Comparison of ENCODE assay signal across 1 cellular context in genomic region chr1:9253706-9254105, GRCh38.
TF ChIP-seq lines count a peak whose summit lies in the region.

No MANE protein-coding gene starts in this region.

TF ChIP-seq in IMR-90, 13 proteins besides CTCF, POLR2A, EP300 and RAD21:
- TF ChIP-seq SMC3 (IDR thresholded peaks at IDR 0.05; ENCODE audit: low read depth, low read length) (no peak), MXI1 (IDR thresholded peaks at IDR 0.05; ENCODE audit: borderline replicate concordance, low read depth, low read length) (no peak), USF2 (IDR thresholded peaks at IDR 0.05; ENCODE audit: low read depth, low read length) (no peak), FOS (IDR thresholded peaks at IDR 0.05; ENCODE audit: low read depth, low read length) (no peak), MAFK (IDR thresholded peaks at IDR 0.05; ENCODE audit: low read depth, low read length) (no peak), CHD1 (IDR thresholded peaks at IDR 0.05; ENCODE audit: low read depth, low read length) (no peak), RCOR1 (IDR thresholded peaks at IDR 0.05; ENCODE audit: insufficient replicate concordance, low read length) (no peak), RFX5 (IDR thresholded peaks at IDR 0.05; ENCODE audit: low read depth, low read length) (no peak), MAZ (IDR thresholded peaks at IDR 0.05; ENCODE audit: borderline replicate concordance, low read depth, low read length) (no peak), NFE2L2 (IDR thresholded peaks at IDR 0.05; ENCODE audit: low read depth, low read length) (no peak), BHLHE40 (IDR thresholded peaks at IDR 0.05; ENCODE audit: low read depth, low read length) (no peak), ELK1 (IDR thresholded peaks at IDR 0.05; ENCODE audit: borderline replicate concordance, low read depth, low read length) (no peak), CEBPB (IDR thresholded peaks at IDR 0.05; ENCODE audit: low read depth, low read length) (no peak)
